8 cellular contexts compared by ENCODE assay signal in the genomic region with DNA sequence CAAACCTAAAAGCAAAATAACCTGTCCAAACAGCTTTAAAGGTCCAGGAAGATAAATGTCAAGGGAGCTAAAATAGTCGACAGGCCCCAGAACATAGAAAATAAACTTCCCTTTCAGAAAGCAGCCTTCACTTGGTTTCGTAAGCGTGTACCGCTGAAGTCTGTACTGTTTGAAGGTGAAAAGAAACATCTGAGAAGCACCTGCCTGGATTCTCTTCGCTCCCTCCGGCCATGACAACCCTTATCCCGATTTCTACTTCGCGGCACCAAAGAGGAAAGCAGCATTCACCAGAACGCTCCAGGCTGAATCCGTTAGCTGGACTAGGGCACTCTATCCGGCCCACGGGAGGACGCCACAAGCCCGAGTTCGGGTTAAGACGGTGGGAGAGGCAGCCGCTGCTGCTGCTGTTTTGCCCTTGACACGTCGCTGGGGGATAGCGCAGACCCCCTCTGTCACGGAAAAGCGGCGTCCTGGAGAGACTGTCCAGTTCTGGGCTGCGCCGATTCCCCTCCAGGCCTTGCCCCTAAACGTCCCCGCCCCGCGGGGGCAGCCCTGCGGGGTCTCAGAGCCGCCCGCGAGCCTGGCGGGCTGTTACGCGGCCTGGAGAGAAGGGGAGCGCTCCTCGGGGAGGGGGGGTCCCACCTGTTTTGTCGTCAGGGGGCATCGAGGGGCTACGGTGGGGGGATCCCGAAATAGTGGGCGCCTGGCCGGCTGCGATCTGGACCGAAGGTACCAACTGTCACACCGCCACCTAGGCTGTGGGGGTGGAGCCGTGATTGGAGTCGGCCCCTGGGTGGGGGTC. TPM values are rescaled to one million over a fixed set of nuclear protein-coding genes. Genes with fewer than 3 reads are reported as not detected.
DNase-seq lines count a peak whose midpoint lies in the region; ATAC-seq and TF ChIP-seq lines count a peak whose summit lies in the region.

No MANE protein-coding gene starts in this region.

- no peaks in the 10 kb centered on the region for H3K36me3 ChIP-seq in CD4-positive, alpha-beta memory T cell (ENCODE audit: insufficient read depth, low read length)
- H3K36me3 ChIP-seq in liver (ENCODE audit: control insufficient read depth in 4 of 4, insufficient read depth in 3 of 4, low read depth in 1 of 4, low read length in 3 of 4), result peaks cover 0 to 5% (median 0%) of the 10 kb centered on the region in 4 donors

- H3K9me3 ChIP-seq in CD4-positive, alpha-beta memory T cell (ENCODE audit: control insufficient read depth in 1 of 2, low read length in 2 of 2), result no peaks in the 10 kb centered on the region
- H3K9me3 ChIP-seq in liver (ENCODE audit: control insufficient read depth in 4 of 4, low read length in 3 of 4), result no peaks in the 10 kb centered on the region

- H3K4me1 ChIP-seq in CD4-positive, alpha-beta memory T cell (ENCODE audit: insufficient read depth, low read length), result peaks cover 49% of the 10 kb centered on the region
- peaks cover 0 to 45% (median 23%) of the 10 kb centered on the region in 4 donors for H3K4me1 ChIP-seq in liver (ENCODE audit: control insufficient read depth in 4 of 4, insufficient read depth in 4 of 4, low read length in 3 of 4)

- no peaks in the 10 kb centered on the region for H3K27me3 ChIP-seq in CD4-positive, alpha-beta memory T cell (ENCODE audit: insufficient read depth, low read length)
- H3K27me3 ChIP-seq in dorsolateral prefrontal cortex (no peaks in the 10 kb centered on the region), liver (ENCODE audit: control insufficient read depth in 4 of 4, insufficient read depth in 4 of 4, low read length in 3 of 4) (no peaks in the 10 kb centered on the region)

- H3K36me3 Mint-ChIP-seq in CD4-positive, alpha-beta memory T cell, result peaks cover 0 to 26% of the 10 kb centered on the region in 2 donors
- H3K36me3 Mint-ChIP-seq in IgD-negative memory B cell, result peaks cover 2% of the 10 kb centered on the region
- no peaks in the 10 kb centered on the region for H3K36me3 Mint-ChIP-seq in activated CD4-positive, alpha-beta T cell treated with anti-CD3 and anti-CD28 coated beads, Interleukin-2, amount 10 ng/mL, durations not matched to agents 24 days and 14 days (ENCODE audit: low read depth)
- H3K36me3 Mint-ChIP-seq in stimulated activated memory B cell treated with anti-CD40 and anti-IgM and Interleukin-4, amounts not matched to agents 10 μg/mL and 1 μg/mL and 100 μg/mL, for 72 hours, result no peaks in the 10 kb centered on the region

- intact Hi-C loops in CD4-positive, alpha-beta memory T cell (cut with micrococcal nuclease), result loop anchor here (1.0 to 10.0 kb wide), 5 partner anchors 18 to 1085 kb away; partner anchors contain the start of genes ERCC6, PARG and TIMM23B
- intact Hi-C loops in activated CD4-positive, alpha-beta T cell treated with anti-CD3 and anti-CD28 coated beads, Interleukin-2, amount 10 ng/mL, durations not matched to agents 24 days and 14 days (cut with micrococcal nuclease), result loop anchor here (1.0 to 10.0 kb wide), 6 partner anchors 48 to 1440 kb away; partner anchors contain the start of gene CSTF2T
- intact Hi-C loops in dorsolateral prefrontal cortex (cut with DNase I), result loop anchor here (2.0 to 5.0 kb wide), 4 partner anchors 46 to 330 kb away; no protein-coding TSS in a partner anchor

- TF ChIP-seq CTCF in dorsolateral prefrontal cortex (IDR thresholded peaks at IDR 0.05 in 54 of 56, conservative IDR thresholded peaks at IDR 0.05 in 2 of 56; ENCODE audit: low read depth in 1 of 56, partially characterized antibody in 56 of 56) (peak in 5 of 56 donors; percentile 1 to 20 (median 12)), liver (IDR thresholded peaks at IDR 0.05; ENCODE audit: low read depth, low read length, missing input control) (no peak)

- peak; percentile 0 for ATAC-seq in stimulated activated memory B cell treated with anti-CD40 and anti-IgM and Interleukin-4, amounts not matched to agents 10 μg/mL and 1 μg/mL and 100 μg/mL, for 72 hours
- ATAC-seq in GM21717 (IDR thresholded peaks at IDR 0.05; ENCODE audit: unreplicated experiment) (no peak), GM18502 (IDR thresholded peaks at IDR 0.05; ENCODE audit: poor library complexity, unreplicated experiment) (no peak)

- CTCF ChIA-PET in CD4-positive, alpha-beta memory T cell (lab: Charles Lee; ENCODE audit: partially characterized antibody), result interaction anchor here (1.0 to 5.5 kb wide), 17 partner anchors 10 to 347 kb away, joined by 3 to 32 read pairs (median 7); no protein-coding TSS in a partner anchor

- DNase-seq in CD4-positive, alpha-beta memory T cell, result peak in 4 of 5 donors; percentile 36 to 54 (median 42)
- peak; percentile 81 for DNase-seq in activated CD4-positive, alpha-beta T cell treated with anti-CD3 and anti-CD28 coated beads, Interleukin-2, amount 10 ng/mL, durations not matched to agents 24 days and 14 days
- peak in 9 of 10 donors; percentile 21 to 67 (median 41) for DNase-seq in dorsolateral prefrontal cortex

- H3K9ac ChIP-seq in liver (ENCODE audit: low read depth in 1 of 2, low read length in 2 of 2), result peak overlapping the region; percentile 93 to 99

- H3K4me3 ChIP-seq in CD4-positive, alpha-beta memory T cell (ENCODE audit: low read length in 2 of 2), result peak overlapping the region; percentile 63 to 97
- H3K4me3 ChIP-seq in dorsolateral prefrontal cortex (peak overlapping the region; percentile 64 to 99 (median 92)), liver (ENCODE audit: low read depth in 1 of 3, low read length in 3 of 3) (peak overlapping the region; percentile 93 to 96 (median 93))

- TF ChIP-seq RAD21 in liver (IDR thresholded peaks at IDR 0.05), result peak in 1 of 2 donors; percentile 17

- peak overlapping the region; percentile 95 to 99 (median 97) for H3K27ac Mint-ChIP-seq in CD4-positive, alpha-beta memory T cell
- peak overlapping the region; percentile 93 to 98 (median 97) for H3K27ac Mint-ChIP-seq in IgD-negative memory B cell
- peak overlapping the region; percentile 85 for H3K27ac Mint-ChIP-seq in activated CD4-positive, alpha-beta T cell treated with anti-CD3 and anti-CD28 coated beads, Interleukin-2, amount 10 ng/mL, durations not matched to agents 24 days and 14 days
- peak overlapping the region; percentile 81 for H3K27ac Mint-ChIP-seq in stimulated activated memory B cell treated with anti-CD40 and anti-IgM and Interleukin-4, amounts not matched to agents 10 μg/mL and 1 μg/mL and 100 μg/mL, for 72 hours

- POLR2A ChIA-PET in CD4-positive, alpha-beta memory T cell (lab: Charles Lee; ENCODE audit: partially characterized antibody), result interaction anchor here (0.8 to 6.6 kb wide), 17 partner anchors 10 to 360 kb away, joined by 3 to 84 read pairs (median 5); partner anchors contain the start of gene ASAH2B

- H3K27me3 Mint-ChIP-seq in CD4-positive, alpha-beta memory T cell, result no peaks in the 10 kb centered on the region
- no peaks in the 10 kb centered on the region for H3K27me3 Mint-ChIP-seq in IgD-negative memory B cell
- H3K27me3 Mint-ChIP-seq in activated CD4-positive, alpha-beta T cell treated with anti-CD3 and anti-CD28 coated beads, Interleukin-2, amount 10 ng/mL, durations not matched to agents 24 days and 14 days, result peaks cover 2% of the 10 kb centered on the region
- no peaks in the 10 kb centered on the region for H3K27me3 Mint-ChIP-seq in stimulated activated memory B cell treated with anti-CD40 and anti-IgM and Interleukin-4, amounts not matched to agents 10 μg/mL and 1 μg/mL and 100 μg/mL, for 72 hours

- peak overlapping the region; percentile 93 to 99 (median 96) for H3K4me3 Mint-ChIP-seq in CD4-positive, alpha-beta memory T cell
- H3K4me3 Mint-ChIP-seq in IgD-negative memory B cell, result peak overlapping the region; percentile 91 to 98 (median 95)
- H3K4me3 Mint-ChIP-seq in activated CD4-positive, alpha-beta T cell treated with anti-CD3 and anti-CD28 coated beads, Interleukin-2, amount 10 ng/mL, durations not matched to agents 24 days and 14 days, result peak overlapping the region; percentile 92
- peak overlapping the region; percentile 90 for H3K4me3 Mint-ChIP-seq in stimulated activated memory B cell treated with anti-CD40 and anti-IgM and Interleukin-4, amounts not matched to agents 10 μg/mL and 1 μg/mL and 100 μg/mL, for 72 hours

- WGBS in liver, result under 1% methylated on average over 50 of the region's 50 CpGs

- H3K27ac ChIP-seq in CD4-positive, alpha-beta memory T cell (ENCODE audit: low read depth, low read length), result peak overlapping the region; percentile 99
- H3K27ac ChIP-seq in dorsolateral prefrontal cortex (peak overlapping the region; percentile 79 to 100 (median 100)), liver (ENCODE audit: low read depth in 1 of 2, low read length in 2 of 2) (peak overlapping the region; percentile 100)

- peaks cover 32 to 64% (median 43%) of the 10 kb centered on the region in 4 donors for H3K4me1 Mint-ChIP-seq in CD4-positive, alpha-beta memory T cell
- H3K4me1 Mint-ChIP-seq in IgD-negative memory B cell, result peaks cover 30 to 44% (median 38%) of the 10 kb centered on the region in 3 donors
- peaks cover 43% of the 10 kb centered on the region for H3K4me1 Mint-ChIP-seq in activated CD4-positive, alpha-beta T cell treated with anti-CD3 and anti-CD28 coated beads, Interleukin-2, amount 10 ng/mL, durations not matched to agents 24 days and 14 days
- peaks cover 41% of the 10 kb centered on the region for H3K4me1 Mint-ChIP-seq in stimulated activated memory B cell treated with anti-CD40 and anti-IgM and Interleukin-4, amounts not matched to agents 10 μg/mL and 1 μg/mL and 100 μg/mL, for 72 hours

- H3K9me3 Mint-ChIP-seq in CD4-positive, alpha-beta memory T cell, result peaks cover 0 to 4% (median 0%) of the 10 kb centered on the region in 8 donors
- H3K9me3 Mint-ChIP-seq in IgD-negative memory B cell, result no peaks in the 10 kb centered on the region
- H3K9me3 Mint-ChIP-seq in activated CD4-positive, alpha-beta T cell treated with anti-CD3 and anti-CD28 coated beads, Interleukin-2, amount 10 ng/mL, durations not matched to agents 24 days and 14 days, result no peaks in the 10 kb centered on the region
- H3K9me3 Mint-ChIP-seq in stimulated activated memory B cell treated with anti-CD40 and anti-IgM and Interleukin-4, amounts not matched to agents 10 μg/mL and 1 μg/mL and 100 μg/mL, for 72 hours, result no peaks in the 10 kb centered on the region

TF ChIP-seq in liver, 16 proteins besides CTCF, POLR2A, EP300 and RAD21 (continues in another document):
- TF ChIP-seq GABPA (IDR thresholded peaks at IDR 0.05 in 1 of 2, conservative IDR thresholded peaks at IDR 0.05 in 1 of 2) (no peak), FOXA2 (IDR thresholded peaks at IDR 0.05) (no peak), MAX (IDR thresholded peaks at IDR 0.05) (no peak)

RNA-seq across cellular contexts. Expression of gene SGMS1, which starts 1.1 kb away (rescaled TPM):
- total RNA-seq in CD4-positive, alpha-beta memory T cell, result 10 to 100 TPM; 28.8 to 33.0 TPM
- 10 to 100 TPM in 1 of 2 donors, 1 to 10 TPM in 1; 10.0 to 11.7 TPM for polyA plus RNA-seq in CD4-positive, alpha-beta memory T cell
- polyA plus RNA-seq in IgD-negative memory B cell, result 12.4 TPM
- total RNA-seq in activated CD4-positive, alpha-beta T cell treated with anti-CD3 and anti-CD28 coated beads, Interleukin-2, amount 10 ng/mL, durations not matched to agents 24 days and 14 days, result 14.2 and 14.3 TPM in 2 replicates
- total RNA-seq in dorsolateral prefrontal cortex, result 100 to 1,000 TPM in 1 of 120 experiments, 10 to 100 TPM in 119; 37.8 to 101 (median 59.4) TPM
- total RNA-seq in liver, result 10 to 100 TPM; 31.9 to 98.2 TPM
- 10 to 100 TPM in 1 of 2 donors, 1 to 10 TPM in 1; 6.8 to 10.4 TPM for polyA plus RNA-seq in liver
